In the genomic region with DNA sequence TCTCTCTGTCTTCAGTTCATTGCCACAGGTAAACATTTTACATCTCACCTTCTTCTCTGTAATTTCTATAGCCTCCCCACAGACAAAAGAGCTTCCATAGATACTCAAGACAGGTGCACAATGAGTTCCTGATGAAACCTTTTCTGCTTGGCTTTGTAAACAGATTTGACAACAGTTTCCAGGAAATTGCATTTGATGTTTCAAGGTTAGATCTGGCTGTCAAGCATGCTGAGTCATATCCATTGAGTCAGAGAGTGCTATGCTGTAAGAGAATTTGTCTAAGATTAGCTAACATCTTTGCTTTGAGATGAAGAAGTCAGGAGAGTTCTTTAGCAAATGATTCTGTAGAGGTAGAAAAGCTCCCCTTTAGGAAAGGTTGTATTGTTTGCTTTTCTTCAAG, we compare ENCODE assay signal across 1 cellular context.
TF ChIP-seq lines count a peak whose summit lies in the region.

No MANE protein-coding gene starts in this region.

TF ChIP-seq in HCT116, 20 proteins besides CTCF, POLR2A, EP300 and RAD21 (continued from another document):
- TF ChIP-seq ZNF274 (IDR thresholded peaks at IDR 0.05; ENCODE audit: low read depth, low read length) (no peak), EZH2phosphoT487 (IDR thresholded peaks at IDR 0.05; ENCODE audit: borderline replicate concordance) (no peak)
